In the genomic region with DNA sequence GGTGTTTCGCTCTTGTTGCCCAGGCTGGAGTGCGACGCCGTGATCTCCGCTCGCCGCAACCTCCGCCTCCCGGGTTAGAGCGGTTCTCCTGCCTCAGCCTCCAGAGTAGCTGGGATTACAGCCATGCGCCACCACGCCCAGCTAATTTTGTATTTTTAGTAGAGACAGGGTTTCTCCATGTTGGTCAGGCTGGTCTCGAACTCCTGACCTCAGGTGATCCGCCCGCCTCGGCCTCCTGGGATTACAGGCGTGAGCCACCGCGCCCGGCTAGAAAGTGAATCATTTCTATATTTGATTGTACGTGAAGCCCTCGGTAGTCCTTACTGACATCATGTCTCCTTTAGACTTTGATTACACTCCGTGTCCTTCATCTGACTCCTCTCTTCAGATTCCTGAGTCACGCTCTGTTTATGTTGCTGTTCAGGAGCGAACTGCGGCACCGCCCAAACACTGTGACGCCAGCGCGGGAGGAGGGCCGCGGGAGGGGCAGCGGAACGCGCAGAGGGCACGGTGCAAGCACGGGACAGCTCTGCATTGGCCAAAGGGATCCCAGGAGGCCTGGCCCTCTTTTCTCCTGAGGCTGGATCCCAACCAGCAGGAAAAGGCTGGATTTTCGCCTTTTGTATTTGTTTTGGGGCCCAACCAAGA, we compare ENCODE assay signal across 8 cellular contexts. TPM values are rescaled to one million over a fixed set of nuclear protein-coding genes. Genes with fewer than 3 reads are reported as not detected.
DNase-seq lines count a peak whose midpoint lies in the region; ATAC-seq, FAIRE-seq and TF ChIP-seq lines count a peak whose summit lies in the region.

No MANE protein-coding gene starts in this region.

- H3K27ac ChIP-seq in astrocyte (ENCODE audit: low read depth, low read length): peak overlapping the region; percentile 99

- H2AFZ ChIP-seq in astrocyte (ENCODE audit: low read depth, low read length): no peak overlapping the region

- intact Hi-C loops in left ventricle myocardium superior (cut with micrococcal nuclease) (no loop called here), posterior cingulate gyrus (cut with DNase I) (loop anchor here (5.0 kb wide), 1 partner anchor 465 kb away; no protein-coding TSS in a partner anchor)

- H3K36me3 ChIP-seq in astrocyte (ENCODE audit: insufficient read depth, low read length): no peaks in the 10 kb centered on the region

- peak; percentile 47 for FAIRE-seq in astrocyte (lab: Jason Lieb, UNC)

- H3K4me1 Mint-ChIP-seq in astrocyte (ENCODE audit: low read depth, unreplicated experiment) (peaks cover 5% of the 10 kb centered on the region), type B pancreatic cell (ENCODE audit: unreplicated experiment) (peaks cover 5% of the 10 kb centered on the region)

- H3K9me3 ChIP-seq in astrocyte (ENCODE audit: insufficient read depth, low read depth, low read length): no peaks in the 10 kb centered on the region

- H3K27me3 Mint-ChIP-seq in astrocyte (ENCODE audit: low read depth, unreplicated experiment) (no peaks in the 10 kb centered on the region), type B pancreatic cell (peaks cover 7% of the 10 kb centered on the region)

- H3K27ac Mint-ChIP-seq in astrocyte (ENCODE audit: unreplicated experiment) (peak overlapping the region; percentile 100), type B pancreatic cell (peak overlapping the region; percentile 100)

- peaks cover 13% of the 10 kb centered on the region for H4K20me1 ChIP-seq in astrocyte (ENCODE audit: insufficient read depth, low read length)

- peak overlapping the region; percentile 96 for H3K4me2 ChIP-seq in astrocyte (ENCODE audit: low read length)

- H3K36me3 Mint-ChIP-seq in astrocyte (ENCODE audit: low read depth, unreplicated experiment): no peaks in the 10 kb centered on the region
- peaks cover 14% of the 10 kb centered on the region for H3K36me3 Mint-ChIP-seq in type B pancreatic cell

- peaks cover 7% of the 10 kb centered on the region for H3K4me1 ChIP-seq in astrocyte (ENCODE audit: insufficient read depth, low read length)

- DNase-seq in Daoy (ENCODE audit: low read depth) (peak; percentile 94), NCI-H146 treated with DMSO at 0.1 percent for 48 hours (lab: John Stamatoyannopoulos, UW; ENCODE audit: unreplicated experiment) (peak; percentile 97), T1000 (lab: John Stamatoyannopoulos, UW) (peak; percentile 92), astrocyte (ENCODE audit: low read depth) (peak; percentile 99), left ventricle myocardium superior (peak; percentile 98), posterior cingulate gyrus (peak; percentile 90 to 99 (median 94)), type B pancreatic cell (ENCODE audit: extremely low spot score, unreplicated experiment) (peak; percentile 91)

- no peaks in the 10 kb centered on the region for H3K27me3 ChIP-seq in astrocyte (ENCODE audit: insufficient read depth, low read length)

- H3K4me3 Mint-ChIP-seq in astrocyte (ENCODE audit: unreplicated experiment) (peak overlapping the region; percentile 97), type B pancreatic cell (peak overlapping the region; percentile 97)

- TF ChIP-seq CTCF in astrocyte (IDR thresholded peaks at IDR 0.05; ENCODE audit: insufficient read depth, low read depth, low read length) (no peak), type B pancreatic cell (conservative IDR thresholded peaks at IDR 0.05) (no peak)

- H3K9ac ChIP-seq in astrocyte (ENCODE audit: low read length): peak overlapping the region; percentile 99

- H3K4me3 ChIP-seq in astrocyte (ENCODE audit: insufficient read depth, low read depth, low read length): peak overlapping the region; percentile 92

- H3K9me3 Mint-ChIP-seq in astrocyte (ENCODE audit: unreplicated experiment) (no peaks in the 10 kb centered on the region), type B pancreatic cell (no peaks in the 10 kb centered on the region)

- ATAC-seq in HG02588 (IDR thresholded peaks at IDR 0.05; ENCODE audit: unreplicated experiment): peak; percentile 58
- peak; percentile 92 for ATAC-seq in left ventricle myocardium superior

- peaks cover 31% of the 10 kb centered on the region for H3K79me2 ChIP-seq in astrocyte (ENCODE audit: insufficient read depth, low read length)

RNA-seq across cellular contexts. Expression of gene GABARAPL1, which starts 0.6 kb away (rescaled TPM):
- 14.5 and 19.5 TPM in 2 replicates for total RNA-seq in Daoy (2014; rRNA removed; shearing (Covaris generic))
- total RNA-seq in astrocyte: 108 and 119 TPM in 2 replicates
- 217 TPM for total RNA-seq in left ventricle myocardium superior
- total RNA-seq in type B pancreatic cell (ENCODE audit: low replicate concordance): 43.5 and 252 TPM in 2 replicates

RNA-seq across cellular contexts. Expression of gene TMEM52B, which starts 33.3 kb away (rescaled TPM):
- total RNA-seq in Daoy (2014; rRNA removed; shearing (Covaris generic)): 0.57 and 1.8 TPM in 2 replicates
- total RNA-seq in astrocyte: 0.45 TPM in 1 of 2 replicates, not detected in the other
- total RNA-seq in left ventricle myocardium superior: not detected
- total RNA-seq in type B pancreatic cell (ENCODE audit: low replicate concordance): 0.68 and 3.4 TPM in 2 replicates

RNA-seq across cellular contexts. Expression of gene OLR1, which starts 40.2 kb away (rescaled TPM):
- 0.06 TPM in 1 of 2 replicates, not detected in the other for total RNA-seq in Daoy (2014; rRNA removed; shearing (Covaris generic))
- 0.96 and 0.98 TPM in 2 replicates for total RNA-seq in astrocyte
- total RNA-seq in left ventricle myocardium superior: 0.64 TPM
- total RNA-seq in type B pancreatic cell (ENCODE audit: low replicate concordance): 0.19 and 2.8 TPM in 2 replicates

Comparison
In these comparisons a context has a peak if more than half of its experiments do, and no peak if none do; other contexts are left out.
1. Peak in every context shown above with its lines: DNase-seq, ATAC-seq, H3K4me3 ChIP-seq and H3K27ac ChIP-seq.